In the genomic region with DNA sequence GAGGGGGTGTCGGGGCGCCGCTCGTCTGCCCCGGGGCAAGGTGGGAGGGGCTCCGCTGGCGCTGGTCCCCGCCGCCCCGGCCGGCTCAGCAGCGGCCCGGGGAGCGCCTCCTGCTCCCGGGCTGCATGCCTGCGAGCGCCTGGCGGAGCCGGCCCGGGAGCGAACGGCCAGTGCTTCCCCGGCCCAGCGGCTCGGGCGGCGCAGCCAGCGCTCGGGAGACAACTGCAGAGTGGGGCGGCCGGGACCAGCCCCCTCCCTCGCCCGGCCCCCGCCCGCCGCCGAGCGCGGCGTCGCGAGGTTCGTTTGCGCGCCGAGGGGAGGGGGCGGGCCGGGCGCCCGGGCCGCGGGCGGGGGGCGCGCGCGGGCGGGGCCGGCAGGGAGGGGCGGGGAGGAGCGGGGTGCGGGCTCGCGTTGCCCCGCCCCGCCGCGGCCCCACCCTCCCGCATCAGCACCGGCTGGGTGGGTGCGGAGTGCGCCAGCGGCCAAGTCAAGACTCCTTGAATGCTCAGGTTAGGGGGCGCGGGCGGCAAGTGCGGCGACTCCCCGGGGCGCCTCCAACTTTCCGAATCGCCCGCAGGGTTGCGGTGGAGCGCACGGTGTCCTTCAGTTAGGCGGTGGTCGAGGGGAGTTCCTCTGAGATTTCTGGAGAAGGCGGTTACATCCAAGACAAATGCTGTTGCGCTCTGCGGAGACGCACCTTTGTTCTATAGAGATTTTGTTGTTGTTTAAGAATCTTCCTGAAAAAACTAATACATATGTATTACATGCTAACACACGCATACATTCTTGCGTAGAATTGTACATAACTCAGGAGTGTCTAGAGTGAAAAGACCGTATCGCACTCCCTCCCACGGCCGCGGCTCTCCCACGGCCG, we compare ENCODE assay signal across 8 cellular contexts. TPM values are rescaled to one million over a fixed set of nuclear protein-coding genes. Genes with fewer than 3 reads are reported as not detected.
DNase-seq lines count a peak whose midpoint lies in the region; ATAC-seq and TF ChIP-seq lines count a peak whose summit lies in the region.

A gene with protein sequence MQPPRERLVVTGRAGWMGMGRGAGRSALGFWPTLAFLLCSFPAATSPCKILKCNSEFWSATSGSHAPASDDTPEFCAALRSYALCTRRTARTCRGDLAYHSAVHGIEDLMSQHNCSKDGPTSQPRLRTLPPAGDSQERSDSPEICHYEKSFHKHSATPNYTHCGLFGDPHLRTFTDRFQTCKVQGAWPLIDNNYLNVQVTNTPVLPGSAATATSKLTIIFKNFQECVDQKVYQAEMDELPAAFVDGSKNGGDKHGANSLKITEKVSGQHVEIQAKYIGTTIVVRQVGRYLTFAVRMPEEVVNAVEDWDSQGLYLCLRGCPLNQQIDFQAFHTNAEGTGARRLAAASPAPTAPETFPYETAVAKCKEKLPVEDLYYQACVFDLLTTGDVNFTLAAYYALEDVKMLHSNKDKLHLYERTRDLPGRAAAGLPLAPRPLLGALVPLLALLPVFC (minus strand): TSS at position 231 of the 874 bp plus-strand sequence. CDS start 279 bp downstream, outside the sequence.

- H3K9me3 ChIP-seq in right atrium auricular region: no peaks in the 10 kb centered on the region

- H3K4me1 ChIP-seq in ACC112 (ENCODE audit: control insufficient read depth, insufficient read depth, low read length, unreplicated experiment): no peaks in the 10 kb centered on the region
- H3K4me1 ChIP-seq in right atrium auricular region: peaks cover 0 to 27% of the 10 kb centered on the region in 2 donors

- H3K27me3 Mint-ChIP-seq in activated T-helper 17 cell treated with anti-CD3 and anti-CD28 coated beads, Interleukin-2, amount 50 U/mL, for 72 hours: peaks cover 50% of the 10 kb centered on the region

- POLR2A ChIA-PET in HEK293T (lab: Yijun Ruan, JAX): no interaction called here

- no peak within 1 kb of the TSS for H2AFZ ChIP-seq in ACC112 (ENCODE audit: low read length, unreplicated experiment)

- no peak for ATAC-seq in activated T-helper 17 cell treated with anti-CD3 and anti-CD28 coated beads, Interleukin-2, amount 50 U/mL, for 72 hours (replicated peaks)
- ATAC-seq in GM18858 (IDR thresholded peaks at IDR 0.05; ENCODE audit: unreplicated experiment): no peak

- H3K36me3 Mint-ChIP-seq in activated T-helper 17 cell treated with anti-CD3 and anti-CD28 coated beads, Interleukin-2, amount 50 U/mL, for 72 hours (ENCODE audit: low read depth): peaks cover 6% of the 10 kb centered on the region

- H3K36me3 ChIP-seq in ACC112 (ENCODE audit: insufficient read depth, low read length) (no peaks in the 10 kb centered on the region), right atrium auricular region (no peaks in the 10 kb centered on the region)

- TF ChIP-seq CTCF in right atrium auricular region (IDR thresholded peaks at IDR 0.05): no peak
- no peak for TF ChIP-seq CTCF in retinal pigment epithelial cell (conservative IDR thresholded peaks at IDR 0.05; ENCODE audit: low read depth, low read length)

- H3K27ac Mint-ChIP-seq in activated T-helper 17 cell treated with anti-CD3 and anti-CD28 coated beads, Interleukin-2, amount 50 U/mL, for 72 hours: no peak within 1 kb of the TSS

- H3K27me3 ChIP-seq in ACC112 (ENCODE audit: insufficient read depth, low read length) (peaks cover 77% of the 10 kb centered on the region), right atrium auricular region (no peaks in the 10 kb centered on the region)

- CTCF ChIA-PET in HEK293T (lab: Yijun Ruan, JAX): interaction anchor here (0.7 to 3.4 kb wide), 12 partner anchors 10 to 1383 kb away, joined by 3 to 44 read pairs (median 8); no protein-coding TSS in a partner anchor

- H3K27ac ChIP-seq in ACC112 (ENCODE audit: low read depth, low read length): no peak within 1 kb of the TSS
- H3K27ac ChIP-seq in right atrium auricular region: peak within 1 kb of the TSS; percentile 67 to 76

- no peaks in the 10 kb centered on the region for H3K79me2 ChIP-seq in ACC112 (ENCODE audit: control insufficient read depth, insufficient read depth, low read length, unreplicated experiment)

- H3K4me3 Mint-ChIP-seq in activated T-helper 17 cell treated with anti-CD3 and anti-CD28 coated beads, Interleukin-2, amount 50 U/mL, for 72 hours: peak within 1 kb of the TSS; percentile 81

- H3K4me1 Mint-ChIP-seq in activated T-helper 17 cell treated with anti-CD3 and anti-CD28 coated beads, Interleukin-2, amount 50 U/mL, for 72 hours: peaks cover 6% of the 10 kb centered on the region

- H3K9me3 Mint-ChIP-seq in activated T-helper 17 cell treated with anti-CD3 and anti-CD28 coated beads, Interleukin-2, amount 50 U/mL, for 72 hours: no peaks in the 10 kb centered on the region

- H3K4me3 ChIP-seq in ACC112 (ENCODE audit: low read depth, low read length): 0 out of 2 replicates have a peak within 1 kb of the TSS, but pooled peaks have one; percentile 5
- peak within 1 kb of the TSS; percentile 56 to 67 for H3K4me3 ChIP-seq in right atrium auricular region
- H3K4me3 ChIP-seq in retinal pigment epithelial cell (ENCODE audit: low read length): peak within 1 kb of the TSS; percentile 37

- DNase-seq in HEK293T (ENCODE audit: extremely low spot score) (peak; percentile 64), right atrium auricular region (ENCODE audit: low spot score) (no peak), retinal pigment epithelial cell (ENCODE audit: low read depth) (no peak), NCI-H524 treated with DMSO at 0.1 percent for 48 hours (lab: John Stamatoyannopoulos, UW) (no peak), GF-D8 (lab: John Stamatoyannopoulos, UW) (no peak)

TF ChIP-seq in HEK293T, 16 proteins besides CTCF, POLR2A, EP300 and RAD21:
- no peak for TF ChIP-seq SP1 (IDR thresholded peaks at IDR 0.05)
- TF ChIP-seq L3MBTL2 (conservative IDR thresholded peaks at IDR 0.05): no peak

RNA-seq across cellular contexts. Expression of the gene that starts here (rescaled TPM):
- under 1 TPM; 0.15 to 0.26 TPM for total RNA-seq in activated T-helper 17 cell treated with anti-CD3 and anti-CD28 coated beads, Interleukin-2, amount 50 U/mL, for 72 hours
- 1 to 10 TPM; 7.2 to 9.9 TPM for total RNA-seq in right atrium auricular region

Comparison
In these comparisons a context has a peak if more than half of its experiments do, and no peak if none do; other contexts are left out.
1. RNA of the gene that starts here (total RNA-seq): 7.2 to 9.9 TPM in right atrium auricular region; 0.15 to 0.26 TPM in activated T-helper 17 cell treated with anti-CD3 and anti-CD28 coated beads, Interleukin-2, amount 50 U/mL, for 72 hours; every median in the first group is over 4 times any median in the second.
2. H3K4me3 ChIP-seq: peak in every context shown above with its lines; median percentile 62 in right atrium auricular region; 37 in retinal pigment epithelial cell; 5 in ACC112.